Comparison of ENCODE assay signal across 8 cellular contexts in the genomic region with DNA sequence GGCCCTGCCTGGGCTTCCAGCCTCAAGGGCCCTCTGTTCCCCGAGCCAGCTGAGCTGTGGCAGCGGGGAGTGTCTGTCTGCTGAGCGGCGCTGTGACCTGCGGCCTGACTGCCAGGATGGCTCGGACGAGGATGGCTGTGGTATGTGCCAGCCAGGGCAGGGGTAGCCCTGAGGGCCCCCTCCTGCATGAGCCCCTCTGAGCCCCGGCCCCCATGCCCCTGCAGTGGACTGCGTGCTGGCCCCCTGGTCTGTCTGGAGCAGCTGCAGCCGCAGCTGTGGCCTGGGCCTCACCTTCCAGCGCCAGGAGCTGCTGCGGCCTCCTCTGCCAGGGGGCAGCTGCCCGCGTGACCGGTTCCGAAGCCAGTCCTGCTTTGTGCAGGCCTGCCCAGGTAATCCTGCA. TPM values are rescaled to one million over a fixed set of nuclear protein-coding genes. Genes with fewer than 3 reads are reported as not detected.
"Had no signal": no experiment of that assay in that cellular context is flagged by ENCODE, and none has a peak within 500 bp of the region (broad histone marks: within the 10 kb centered on the region; RNA-seq: fewer than 3 reads in every experiment).

No MANE protein-coding gene starts in this region.

- DNase-seq: GDM1, GF-D8 had no signal

- H3K4me3 ChIP-seq: GM12878 had no signal

- ATAC-seq: GM12878 had no signal

- FAIRE-seq: G401.6, GM12878, GM12891, GM12892, GM18507, GM19239 had no signal

RNA-seq across cellular contexts. Expression of a gene that starts 28.4 kb away (rescaled TPM):
- total RNA-seq: GM12878 had no signal
- polyA plus RNA-seq: GM12878 had no signal
